ENCODE assay signal across 1 cellular context in the genomic region with DNA sequence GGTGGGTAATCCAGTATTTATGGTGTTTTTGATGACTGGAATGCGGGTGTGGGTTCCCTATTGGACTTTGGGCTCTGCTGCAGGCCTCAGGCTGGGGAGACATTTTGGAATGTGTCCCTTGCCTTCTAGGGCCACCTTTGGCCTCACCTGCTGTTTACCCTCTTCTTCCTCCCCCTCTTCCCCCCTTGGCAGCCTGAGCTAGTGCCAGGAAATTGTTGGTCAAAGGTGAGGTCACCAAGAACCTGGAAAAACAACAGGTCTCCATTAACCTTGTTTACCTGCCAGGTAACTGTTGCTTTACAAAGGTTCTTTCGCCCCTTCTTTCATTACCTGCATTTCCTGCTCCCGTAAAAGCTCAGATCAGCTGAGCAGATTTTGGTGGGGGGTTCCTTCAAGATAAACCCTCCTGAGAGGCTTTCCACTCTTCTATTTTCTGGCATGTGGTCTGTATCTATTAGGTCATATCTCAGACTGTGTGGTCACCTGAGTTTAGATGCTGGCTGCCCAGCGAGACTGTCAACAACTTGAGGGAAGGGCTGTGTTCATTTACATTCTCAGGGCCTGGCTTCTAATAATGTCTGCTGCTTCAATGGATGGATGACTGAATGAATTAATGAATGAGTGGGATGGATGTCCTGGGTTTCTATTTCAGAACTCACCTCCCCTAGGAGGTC.
TF ChIP-seq lines count a peak whose summit lies in the region.

No MANE protein-coding gene starts in this region.

TF ChIP-seq in HepG2, 621 proteins besides CTCF, POLR2A, EP300 and RAD21 (continued from another document):
- TF ChIP-seq, protein P1, sequence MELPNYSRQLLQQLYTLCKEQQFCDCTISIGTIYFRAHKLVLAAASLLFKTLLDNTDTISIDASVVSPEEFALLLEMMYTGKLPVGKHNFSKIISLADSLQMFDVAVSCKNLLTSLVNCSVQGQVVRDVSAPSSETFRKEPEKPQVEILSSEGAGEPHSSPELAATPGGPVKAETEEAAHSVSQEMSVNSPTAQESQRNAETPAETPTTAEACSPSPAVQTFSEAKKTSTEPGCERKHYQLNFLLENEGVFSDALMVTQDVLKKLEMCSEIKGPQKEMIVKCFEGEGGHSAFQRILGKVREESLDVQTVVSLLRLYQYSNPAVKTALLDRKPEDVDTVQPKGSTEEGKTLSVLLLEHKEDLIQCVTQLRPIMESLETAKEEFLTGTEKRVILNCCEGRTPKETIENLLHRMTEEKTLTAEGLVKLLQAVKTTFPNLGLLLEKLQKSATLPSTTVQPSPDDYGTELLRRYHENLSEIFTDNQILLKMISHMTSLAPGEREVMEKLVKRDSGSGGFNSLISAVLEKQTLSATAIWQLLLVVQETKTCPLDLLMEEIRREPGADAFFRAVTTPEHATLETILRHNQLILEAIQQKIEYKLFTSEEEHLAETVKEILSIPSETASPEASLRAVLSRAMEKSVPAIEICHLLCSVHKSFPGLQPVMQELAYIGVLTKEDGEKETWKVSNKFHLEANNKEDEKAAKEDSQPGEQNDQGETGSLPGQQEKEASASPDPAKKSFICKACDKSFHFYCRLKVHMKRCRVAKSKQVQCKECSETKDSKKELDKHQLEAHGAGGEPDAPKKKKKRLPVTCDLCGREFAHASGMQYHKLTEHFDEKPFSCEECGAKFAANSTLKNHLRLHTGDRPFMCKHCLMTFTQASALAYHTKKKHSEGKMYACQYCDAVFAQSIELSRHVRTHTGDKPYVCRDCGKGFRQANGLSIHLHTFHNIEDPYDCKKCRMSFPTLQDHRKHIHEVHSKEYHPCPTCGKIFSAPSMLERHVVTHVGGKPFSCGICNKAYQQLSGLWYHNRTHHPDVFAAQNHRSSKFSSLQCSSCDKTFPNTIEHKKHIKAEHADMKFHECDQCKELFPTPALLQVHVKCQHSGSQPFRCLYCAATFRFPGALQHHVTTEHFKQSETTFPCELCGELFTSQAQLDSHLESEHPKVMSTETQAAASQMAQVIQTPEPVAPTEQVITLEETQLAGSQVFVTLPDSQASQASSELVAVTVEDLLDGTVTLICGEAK (IDR thresholded peaks at IDR 0.05), result no peak
- TF ChIP-seq, protein P1 (CRISPR knock-in tag; IDR thresholded peaks at IDR 0.05), result peak; percentile 52; the same call in 1 of the 2 replicates
- no peak for TF ChIP-seq SIN3B (IDR thresholded peaks at IDR 0.05; ENCODE audit: low read length)
- no peak for TF ChIP-seq NCOA5 (CRISPR knock-in tag; IDR thresholded peaks at IDR 0.05)
- TF ChIP-seq ISL2 (CRISPR knock-in tag; IDR thresholded peaks at IDR 0.05), result peak; percentile 82
- TF ChIP-seq ZNF10 (CRISPR knock-in tag; IDR thresholded peaks at IDR 0.05; ENCODE audit: borderline replicate concordance, low read depth), result no peak
- TF ChIP-seq RFXANK (CRISPR knock-in tag; IDR thresholded peaks at IDR 0.05), result no peak
- TF ChIP-seq ZBTB3 (CRISPR knock-in tag; IDR thresholded peaks at IDR 0.05; ENCODE audit: borderline replicate concordance, low read depth), result 0 out of 2 replicates have a peak, but pooled peaks have one; percentile 20
- peak; percentile 61 for TF ChIP-seq CEBPG (CRISPR knock-in tag; IDR thresholded peaks at IDR 0.05)
- TF ChIP-seq, protein P2, sequence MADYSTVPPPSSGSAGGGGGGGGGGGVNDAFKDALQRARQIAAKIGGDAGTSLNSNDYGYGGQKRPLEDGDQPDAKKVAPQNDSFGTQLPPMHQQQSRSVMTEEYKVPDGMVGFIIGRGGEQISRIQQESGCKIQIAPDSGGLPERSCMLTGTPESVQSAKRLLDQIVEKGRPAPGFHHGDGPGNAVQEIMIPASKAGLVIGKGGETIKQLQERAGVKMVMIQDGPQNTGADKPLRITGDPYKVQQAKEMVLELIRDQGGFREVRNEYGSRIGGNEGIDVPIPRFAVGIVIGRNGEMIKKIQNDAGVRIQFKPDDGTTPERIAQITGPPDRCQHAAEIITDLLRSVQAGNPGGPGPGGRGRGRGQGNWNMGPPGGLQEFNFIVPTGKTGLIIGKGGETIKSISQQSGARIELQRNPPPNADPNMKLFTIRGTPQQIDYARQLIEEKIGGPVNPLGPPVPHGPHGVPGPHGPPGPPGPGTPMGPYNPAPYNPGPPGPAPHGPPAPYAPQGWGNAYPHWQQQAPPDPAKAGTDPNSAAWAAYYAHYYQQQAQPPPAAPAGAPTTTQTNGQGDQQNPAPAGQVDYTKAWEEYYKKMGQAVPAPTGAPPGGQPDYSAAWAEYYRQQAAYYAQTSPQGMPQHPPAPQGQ (CRISPR knock-in tag; IDR thresholded peaks at IDR 0.05; ENCODE audit: borderline replicate concordance), result no peak
- no peak; the same call in 1 of the 2 replicates for TF ChIP-seq TGIF2 (CRISPR knock-in tag; IDR thresholded peaks at IDR 0.05)
- TF ChIP-seq ZNF207 (IDR thresholded peaks at IDR 0.05; ENCODE audit: borderline replicate concordance), result no peak
- no peak for TF ChIP-seq TBP (CRISPR knock-in tag; IDR thresholded peaks at IDR 0.05)
- TF ChIP-seq, protein P3, sequence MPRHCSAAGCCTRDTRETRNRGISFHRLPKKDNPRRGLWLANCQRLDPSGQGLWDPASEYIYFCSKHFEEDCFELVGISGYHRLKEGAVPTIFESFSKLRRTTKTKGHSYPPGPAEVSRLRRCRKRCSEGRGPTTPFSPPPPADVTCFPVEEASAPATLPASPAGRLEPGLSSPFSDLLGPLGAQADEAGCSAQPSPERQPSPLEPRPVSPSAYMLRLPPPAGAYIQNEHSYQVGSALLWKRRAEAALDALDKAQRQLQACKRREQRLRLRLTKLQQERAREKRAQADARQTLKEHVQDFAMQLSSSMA (CRISPR knock-in tag; IDR thresholded peaks at IDR 0.05), result peak; percentile 86; the same call in 1 of the 2 replicates
- TF ChIP-seq ZNF557 (CRISPR knock-in tag; IDR thresholded peaks at IDR 0.05), result peak; percentile 68; the same call in 1 of the 2 replicates
